In the genomic region with DNA sequence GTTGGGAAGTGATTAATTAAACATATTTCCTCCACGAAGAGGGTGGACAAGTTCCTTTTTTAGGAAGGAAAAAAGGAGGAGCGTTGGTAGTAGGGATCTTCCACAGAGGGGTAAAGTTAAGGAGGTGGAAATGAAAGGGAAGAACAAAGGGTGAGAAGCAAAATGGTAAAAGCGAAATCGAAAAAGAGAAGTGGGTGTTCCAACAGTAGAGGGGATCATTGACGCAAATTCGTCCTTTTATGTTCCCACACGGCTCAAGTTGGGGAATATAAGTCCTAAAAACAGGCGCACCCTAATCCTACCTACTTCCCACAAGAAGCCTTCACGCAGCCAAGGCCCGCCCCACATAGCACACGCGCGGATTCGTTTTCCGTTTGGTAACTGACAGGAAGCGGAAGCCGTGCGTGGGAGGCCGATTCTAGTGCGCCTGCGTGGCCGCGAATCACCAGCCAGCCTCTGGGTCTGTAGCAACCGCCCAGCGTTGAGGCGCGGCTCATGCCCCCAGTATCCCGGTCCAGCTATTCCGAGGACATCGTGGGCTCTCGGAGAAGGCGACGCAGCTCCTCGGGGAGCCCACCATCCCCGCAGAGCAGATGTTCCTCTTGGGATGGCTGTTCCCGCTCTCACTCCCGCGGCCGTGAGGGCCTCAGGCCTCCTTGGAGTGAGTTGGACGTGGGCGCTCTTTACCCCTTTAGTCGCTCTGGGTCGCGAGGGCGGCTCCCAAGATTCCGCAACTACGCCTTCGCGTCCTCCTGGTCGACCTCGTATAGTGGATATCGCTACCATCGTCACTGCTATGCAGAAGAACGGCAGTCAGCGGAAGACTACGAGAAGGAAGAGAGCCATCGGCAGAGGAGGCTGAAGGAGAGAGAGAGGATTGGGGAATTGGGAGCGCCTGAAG, we compare ENCODE assay signal across 9 cellular contexts. TPM values are rescaled to one million over a fixed set of nuclear protein-coding genes. Genes with fewer than 3 reads are reported as not detected.
DNase-seq lines count a peak whose midpoint lies in the region; ATAC-seq and TF ChIP-seq lines count a peak whose summit lies in the region.
"Had no signal": no experiment of that assay in that cellular context is flagged by ENCODE, and none has a peak within 500 bp of the region (broad histone marks: within the 10 kb centered on the region; RNA-seq: fewer than 3 reads in every experiment).

A gene (plus strand): TSS at position 421 of the 901 bp plus-strand sequence. CDS start 75 bp downstream, at position 496.

- H3K4me3 ChIP-seq in choroid plexus epithelial cell (ENCODE audit: low read depth, low read length) = peak within 1 kb of the TSS; percentile 56
- H3K4me3 ChIP-seq in lower lobe of right lung = peak within 1 kb of the TSS; percentile 54

- peak; percentile 50 for DNase-seq in activated gamma-delta T cell treated with Interleukin-2 at 50 U/mL for 16 hours
- no peak for DNase-seq in activated gamma-delta T cell (lab: John Stamatoyannopoulos, UW)
- DNase-seq in choroid plexus epithelial cell (ENCODE audit: low read depth) = peak; percentile 89
- DNase-seq in lower lobe of right lung = peak; percentile 90
- DNase-seq in stimulated activated CD8-positive, alpha-beta memory T cell treated with anti-CD3 and anti-CD28 coated beads, Interleukin-12 subunit alpha, Interleukin-12 subunit beta, amount 100 ng/mL, for 1 hour (ENCODE audit: low read depth) = peak; percentile 34
- no peak for DNase-seq in NCI-H2029 treated with DMSO at 0.1 percent for 48 hours (lab: John Stamatoyannopoulos, UW)
- no peak for DNase-seq in HK-2 (ENCODE audit: unreplicated experiment)

- H3K27ac ChIP-seq in lower lobe of right lung = peak within 1 kb of the TSS; percentile 15

- H3K4me1 ChIP-seq in lower lobe of right lung = no peaks in the 10 kb centered on the region

- H3K27me3 ChIP-seq in lower lobe of right lung (ENCODE audit: low read depth) = peaks cover 4% of the 10 kb centered on the region

- H3K9me3 ChIP-seq in lower lobe of right lung = no peaks in the 10 kb centered on the region

- ATAC-seq in lower lobe of right lung = peak; percentile 84 to 88
- no peak for ATAC-seq in HG03196 (IDR thresholded peaks at IDR 0.05; ENCODE audit: unreplicated experiment)

- TF ChIP-seq CTCF in choroid plexus epithelial cell (conservative IDR thresholded peaks at IDR 0.05; ENCODE audit: low read depth, low read length) (no peak), lower lobe of right lung (IDR thresholded peaks at IDR 0.05) (no peak)

- intact Hi-C loops in lower lobe of right lung (cut with DNase I) = no loop called here

- no peaks in the 10 kb centered on the region for H3K36me3 ChIP-seq in lower lobe of right lung

RNA-seq across cellular contexts. Expression of the gene that starts here (rescaled TPM):
- total RNA-seq in lower lobe of right lung = 0.30 TPM
- total RNA-seq: RPMI7951 had no signal

Comparison
In these comparisons a context has a peak if more than half of its experiments do, and no peak if none do; other contexts are left out.
1. DNase-seq: peak in activated gamma-delta T cell treated with Interleukin-2 at 50 U/mL for 16 hours (single experiment), choroid plexus epithelial cell (single experiment) and stimulated activated CD8-positive, alpha-beta memory T cell treated with anti-CD3 and anti-CD28 coated beads, Interleukin-12 subunit alpha, Interleukin-12 subunit beta, amount 100 ng/mL, for 1 hour (single experiment); none in activated gamma-delta T cell (single experiment), NCI-H2029 treated with DMSO at 0.1 percent for 48 hours (single experiment) and HK-2 (single experiment).
2. Peak in DNase-seq, ATAC-seq, H3K4me3 ChIP-seq and H3K27ac ChIP-seq in lower lobe of right lung; RNA of the gene not detected or under 1 TPM.